In genomic region chr13:44141725-44142539, GRCh38 we compare ENCODE assay signal across 8 cellular contexts.
DNase-seq lines count a peak whose midpoint lies in the region; ATAC-seq, FAIRE-seq and TF ChIP-seq lines count a peak whose summit lies in the region.

No MANE protein-coding gene starts in this region.

- TF ChIP-seq CTCF in DND-41 (IDR thresholded peaks at IDR 0.05; ENCODE audit: borderline replicate concordance, extremely low read depth, low read length, poor library complexity, severe bottlenecking), result no peak
- TF ChIP-seq CTCF in KMS-11 (conservative IDR thresholded peaks at IDR 0.05; ENCODE audit: low read depth, low read length), result no peak
- TF ChIP-seq CTCF in natural killer cell (IDR thresholded peaks at IDR 0.05), result no peak

- H3K4me2 ChIP-seq in DND-41 (ENCODE audit: insufficient read depth, low read length), result peak overlapping the region; percentile 79
- H3K4me2 ChIP-seq in KMS-11, result peak overlapping the region; percentile 66

- peak overlapping the region; percentile 41 to 76 for H3K4me3 ChIP-seq in DND-41 (ENCODE audit: low read depth in 1 of 2, low read length in 2 of 2)
- H3K4me3 ChIP-seq in KMS-11 (IDR thresholded peaks at IDR 0.05; ENCODE audit: insufficient read depth, low read depth, low read length), result no peak overlapping the region

- DNase-seq in DND-41, result peak; percentile 93
- peak; percentile 92 for DNase-seq in RCC 7860 (ENCODE audit: low spot score)
- DNase-seq in activated T-helper 2 cell treated with anti-CD3 and anti-CD28 coated beads, Interferon-gamma antibody, Interleukin-2, Interleukin-4, amounts not matched to agents 10 μg/mL and 5 μg/mL and 100 μg/mL, durations not matched to agents 14 hours and 24 hours and 36 hours (ENCODE audit: low spot score), result peak; percentile 93
- DNase-seq in fibroblast of peridontal ligament (ENCODE audit: extremely low read depth), result peak; percentile 91
- DNase-seq in natural killer cell, result peak; percentile 99
- peak; percentile 89 for DNase-seq in stimulated activated naive CD4-positive, alpha-beta T cell treated with Interleukin-2 at 50 U/mL for 16 hours (lab: John Stamatoyannopoulos, UW)

- peaks cover 51% of the 10 kb centered on the region for H3K27me3 Mint-ChIP-seq in activated T-helper 2 cell treated with anti-CD3 and anti-CD28 coated beads, Interferon-gamma antibody, Interleukin-2, Interleukin-4, amounts not matched to agents 10 μg/mL and 5 μg/mL and 100 μg/mL, durations not matched to agents 14 hours and 24 hours and 36 hours (ENCODE audit: low read depth)
- peaks cover 2 to 6% of the 10 kb centered on the region in 2 donors for H3K27me3 Mint-ChIP-seq in natural killer cell (ENCODE audit: low read depth in 2 of 2)

- H3K36me3 ChIP-seq in DND-41 (ENCODE audit: insufficient read depth, low read length) (no peaks in the 10 kb centered on the region), KMS-11 (ENCODE audit: insufficient read depth) (no peaks in the 10 kb centered on the region)

- intact Hi-C loops in activated T-helper 2 cell treated with anti-CD3 and anti-CD28 coated beads, Interferon-gamma antibody, Interleukin-2, Interleukin-4, amounts not matched to agents 10 μg/mL and 5 μg/mL and 100 μg/mL, durations not matched to agents 14 hours and 24 hours and 36 hours (cut with micrococcal nuclease), result loop anchor here (2.0 to 5.0 kb wide), 4 partner anchors 57 to 775 kb away; partner anchors contain the start of gene TSC22D1
- intact Hi-C loops in natural killer cell (cut with micrococcal nuclease), result loop anchor here (10.0 kb wide), 2 partner anchors 87 to 133 kb away; no protein-coding TSS in a partner anchor

- FAIRE-seq in RCC 7860 (lab: Jason Lieb, UNC), result peak; percentile 34

- H3K9ac ChIP-seq in DND-41 (ENCODE audit: low read depth, low read length), result peak overlapping the region; percentile 83
- peak overlapping the region; percentile 89 for H3K9ac ChIP-seq in KMS-11

- H3K36me3 Mint-ChIP-seq in activated T-helper 2 cell treated with anti-CD3 and anti-CD28 coated beads, Interferon-gamma antibody, Interleukin-2, Interleukin-4, amounts not matched to agents 10 μg/mL and 5 μg/mL and 100 μg/mL, durations not matched to agents 14 hours and 24 hours and 36 hours (ENCODE audit: low read depth), result no peaks in the 10 kb centered on the region
- H3K36me3 Mint-ChIP-seq in natural killer cell, result no peaks in the 10 kb centered on the region

- ATAC-seq in DND-41 (ENCODE audit: insufficient read depth, low read depth) (peak; percentile 98), GM21786 (IDR thresholded peaks at IDR 0.05; ENCODE audit: unreplicated experiment) (peak; percentile 100), natural killer cell (peak; percentile 97 to 100 (median 98))

- H3K27ac Mint-ChIP-seq in activated T-helper 2 cell treated with anti-CD3 and anti-CD28 coated beads, Interferon-gamma antibody, Interleukin-2, Interleukin-4, amounts not matched to agents 10 μg/mL and 5 μg/mL and 100 μg/mL, durations not matched to agents 14 hours and 24 hours and 36 hours, result peak overlapping the region; percentile 67
- H3K27ac Mint-ChIP-seq in natural killer cell, result peak overlapping the region; percentile 85 to 91

- H3K27me3 ChIP-seq in DND-41 (ENCODE audit: insufficient read depth, low read length, poor library complexity), result no peaks in the 10 kb centered on the region
- H3K27me3 ChIP-seq in KMS-11 (ENCODE audit: insufficient read depth, low read depth), result no peaks in the 10 kb centered on the region

- H3K9me3 ChIP-seq in DND-41 (ENCODE audit: insufficient read depth, low read length, severe bottlenecking), result no peaks in the 10 kb centered on the region

- H4K20me1 ChIP-seq in DND-41 (ENCODE audit: insufficient read depth, low read length), result no peaks in the 10 kb centered on the region
- no peaks in the 10 kb centered on the region for H4K20me1 ChIP-seq in KMS-11 (ENCODE audit: insufficient read depth)

- H3K27ac ChIP-seq in DND-41 (ENCODE audit: low read length) (peak overlapping the region; percentile 90), KMS-11 (peak overlapping the region; percentile 61)

- peaks cover 23% of the 10 kb centered on the region for H3K4me1 ChIP-seq in DND-41 (ENCODE audit: insufficient read depth, low read length)
- H3K4me1 ChIP-seq in KMS-11 (ENCODE audit: low read depth, poor library complexity, severe bottlenecking), result no peaks in the 10 kb centered on the region

- H2AFZ ChIP-seq in DND-41 (ENCODE audit: low read depth, low read length), result peak overlapping the region; percentile 97
- H2AFZ ChIP-seq in KMS-11 (ENCODE audit: low read depth), result peak overlapping the region; percentile 86

- H3K4me3 Mint-ChIP-seq in activated T-helper 2 cell treated with anti-CD3 and anti-CD28 coated beads, Interferon-gamma antibody, Interleukin-2, Interleukin-4, amounts not matched to agents 10 μg/mL and 5 μg/mL and 100 μg/mL, durations not matched to agents 14 hours and 24 hours and 36 hours (ENCODE audit: low read depth), result peak overlapping the region; percentile 84
- H3K4me3 Mint-ChIP-seq in natural killer cell, result peak overlapping the region; percentile 91

- H3K4me1 Mint-ChIP-seq in activated T-helper 2 cell treated with anti-CD3 and anti-CD28 coated beads, Interferon-gamma antibody, Interleukin-2, Interleukin-4, amounts not matched to agents 10 μg/mL and 5 μg/mL and 100 μg/mL, durations not matched to agents 14 hours and 24 hours and 36 hours (ENCODE audit: low read depth), result peaks cover 24% of the 10 kb centered on the region
- H3K4me1 Mint-ChIP-seq in natural killer cell, result peaks cover 17 to 20% of the 10 kb centered on the region in 2 donors

- no peaks in the 10 kb centered on the region for H3K9me3 Mint-ChIP-seq in activated T-helper 2 cell treated with anti-CD3 and anti-CD28 coated beads, Interferon-gamma antibody, Interleukin-2, Interleukin-4, amounts not matched to agents 10 μg/mL and 5 μg/mL and 100 μg/mL, durations not matched to agents 14 hours and 24 hours and 36 hours
- no peaks in the 10 kb centered on the region for H3K9me3 Mint-ChIP-seq in natural killer cell

- H3K79me2 ChIP-seq in DND-41 (ENCODE audit: insufficient read depth, low read length) (no peaks in the 10 kb centered on the region), KMS-11 (ENCODE audit: insufficient read depth, low read depth) (no peaks in the 10 kb centered on the region)
